In genomic region chr7:152891160-152891621, GRCh38 we compare ENCODE assay signal across 27 cellular contexts.
DNase-seq lines count a peak whose midpoint lies in the region; ATAC-seq and TF ChIP-seq lines count a peak whose summit lies in the region.
"Had no signal": no experiment of that assay in that cellular context is flagged by ENCODE, and none has a peak within 500 bp of the region (broad histone marks: within the 10 kb centered on the region; RNA-seq: fewer than 3 reads in every experiment).

No MANE protein-coding gene starts in this region.

- peak; percentile 42 for DNase-seq in activated CD8-positive, alpha-beta memory T cell treated with anti-CD3 and anti-CD28 coated beads, Interleukin-2, amount 50 U/mL, for 48 hours
- no peak for DNase-seq in activated CD8-positive, alpha-beta memory T cell treated with anti-CD3 and anti-CD28 coated beads, Interleukin-2, amount 50 U/mL, for 4 hours
- no peak for DNase-seq in lung (ENCODE audit: low spot score)
- no peak for DNase-seq in stimulated activated effector memory CD8-positive, alpha-beta T cell treated with anti-CD3 and anti-CD28 coated beads, Interleukin-12 subunit alpha, Interleukin-12 subunit beta, amount 100 ng/mL, for 72 hours (ENCODE audit: low spot score in 2 of 2)
- no peak for DNase-seq in aorta
- no peak for DNase-seq in anterior cingulate cortex (lab: John Stamatoyannopoulos, UW)
- DNase-seq: 8988T; AML-193; Calu3; CD8-positive, alpha-beta memory T cell; DMS153; KBM-7; MM.1S; NCI-H1048; NCI-H1417 treated with DMSO at 0.1 percent for 48 hours; NCI-H187 treated with DMSO at 0.1 percent for 48 hours; NCI-H2107; NCI-H446 treated with DMSO at 0.1 percent for 48 hours; NCI-H526 treated with DMSO at 0.1 percent for 48 hours; OCI-M1 had no signal

- H3K9me3 ChIP-seq in lung (ENCODE audit: control insufficient read depth in 2 of 2, insufficient read depth in 1 of 2, low read length in 1 of 2) (peaks cover 0 to 2% of the 10 kb centered on the region in 2 donors), aorta (ENCODE audit: control insufficient read depth, low read length) (peaks cover 4% of the 10 kb centered on the region)
- H3K9me3 ChIP-seq: SJSA1 had no signal

- no peak overlapping the region for H3K4me3 ChIP-seq in lung
- H3K4me3 ChIP-seq in aorta (ENCODE audit: low read length in 2 of 2), result no peak overlapping the region
- H3K4me3 ChIP-seq: SJSA1 had no signal

- H3K36me3 ChIP-seq in lung (ENCODE audit: control insufficient read depth in 2 of 2, insufficient read depth in 2 of 2, low read length in 2 of 2) (no peaks in the 10 kb centered on the region), aorta (ENCODE audit: control insufficient read depth in 1 of 2, insufficient read depth in 2 of 2, low read length in 1 of 2) (no peaks in the 10 kb centered on the region)
- H3K36me3 ChIP-seq: SJSA1 had no signal

- no peak for TF ChIP-seq CTCF in lung (IDR thresholded peaks at IDR 0.05; ENCODE audit: control extremely low read depth, extremely low read depth)

- H3K9me3 Mint-ChIP-seq in stimulated activated effector memory CD8-positive, alpha-beta T cell treated with anti-CD3 and anti-CD28 coated beads, Interleukin-12 subunit alpha, Interleukin-12 subunit beta, amount 100 ng/mL, for 72 hours, result no peaks in the 10 kb centered on the region

- no peaks in the 10 kb centered on the region for H3K27me3 ChIP-seq in lung (ENCODE audit: control insufficient read depth, insufficient read depth)
- H3K27me3 ChIP-seq in aorta (ENCODE audit: control insufficient read depth in 1 of 2, insufficient read depth in 2 of 2, low read length in 1 of 2), result no peaks in the 10 kb centered on the region
- H3K27me3 ChIP-seq: SJSA1 had no signal

- H3K4me3 Mint-ChIP-seq in stimulated activated effector memory CD8-positive, alpha-beta T cell treated with anti-CD3 and anti-CD28 coated beads, Interleukin-12 subunit alpha, Interleukin-12 subunit beta, amount 100 ng/mL, for 72 hours, result no peak overlapping the region
- H3K4me3 Mint-ChIP-seq: CD8-positive, alpha-beta memory T cell had no signal

- ATAC-seq in lung (ENCODE audit: insufficient read depth, low FRiP score) (peak; percentile 10), aorta (ENCODE audit: low FRiP score) (peak; percentile 63), GM21723 (IDR thresholded peaks at IDR 0.05; ENCODE audit: unreplicated experiment) (no peak), GM21367 (IDR thresholded peaks at IDR 0.05; ENCODE audit: unreplicated experiment) (no peak)
- ATAC-seq in stimulated activated effector memory CD8-positive, alpha-beta T cell treated with anti-CD3 and anti-CD28 coated beads, Interleukin-12 subunit alpha, Interleukin-12 subunit beta, amount 100 ng/mL, for 72 hours, result peak; percentile 11
- ATAC-seq: HepG2, Right ventricle myocardium inferior had no signal

- no peaks in the 10 kb centered on the region for H3K4me1 Mint-ChIP-seq in stimulated activated effector memory CD8-positive, alpha-beta T cell treated with anti-CD3 and anti-CD28 coated beads, Interleukin-12 subunit alpha, Interleukin-12 subunit beta, amount 100 ng/mL, for 72 hours
- H3K4me1 Mint-ChIP-seq: CD8-positive, alpha-beta memory T cell had no signal

- intact Hi-C loops in aorta (cut with DNase I), result no loop called here

- H3K36me3 Mint-ChIP-seq in stimulated activated effector memory CD8-positive, alpha-beta T cell treated with anti-CD3 and anti-CD28 coated beads, Interleukin-12 subunit alpha, Interleukin-12 subunit beta, amount 100 ng/mL, for 72 hours, result no peaks in the 10 kb centered on the region

- H3K4me1 ChIP-seq in lung (ENCODE audit: control insufficient read depth in 2 of 2, insufficient read depth in 2 of 2, low read length in 2 of 2) (no peaks in the 10 kb centered on the region), aorta (ENCODE audit: control insufficient read depth in 1 of 2, insufficient read depth in 2 of 2, low read length in 2 of 2) (no peaks in the 10 kb centered on the region)
- H3K4me1 ChIP-seq: SJSA1 had no signal

- H3K27ac Mint-ChIP-seq in stimulated activated effector memory CD8-positive, alpha-beta T cell treated with anti-CD3 and anti-CD28 coated beads, Interleukin-12 subunit alpha, Interleukin-12 subunit beta, amount 100 ng/mL, for 72 hours, result no peak overlapping the region
- H3K27ac Mint-ChIP-seq: CD8-positive, alpha-beta memory T cell had no signal

- no peak overlapping the region for H3K27ac ChIP-seq in lung (ENCODE audit: low read depth in 1 of 2, low read length in 1 of 2)
- no peak overlapping the region for H3K27ac ChIP-seq in aorta (ENCODE audit: low read depth in 1 of 2, low read length in 2 of 2)
- H3K27ac ChIP-seq: C4-2B, HL-60, SJSA1 had no signal

- WGBS in lung, 2 donors, result 96% methylated on average over 20 of the region's 20 CpGs
- 92 to 95% methylated on average over 19 to 20 of the region's 20 CpGs for WGBS in aorta, 2 donors

Comparison
In these comparisons a context has a peak if more than half of its experiments do, and no peak if none do; other contexts are left out.
1. ATAC-seq: peak in lung (single experiment), stimulated activated effector memory CD8-positive, alpha-beta T cell treated with anti-CD3 and anti-CD28 coated beads, Interleukin-12 subunit alpha, Interleukin-12 subunit beta, amount 100 ng/mL, for 72 hours (single experiment) and aorta (single experiment); none in GM21723 (single experiment) and GM21367 (single experiment).